ENCODE assay signal across 8 cellular contexts in genomic region chr13:72221276-72221962, GRCh38.
A peak's percentile ranks its signal among the peaks of the same experiment; 100 is the strongest.
DNase-seq lines count a peak whose midpoint lies in the region; ATAC-seq, FAIRE-seq and TF ChIP-seq lines count a peak whose summit lies in the region.

No MANE protein-coding gene starts in this region.

- peak; percentile 67 for TF ChIP-seq CTCF in GM06990 (IDR thresholded peaks at IDR 0.05; ENCODE audit: insufficient read depth, low read length, poor library complexity, severe bottlenecking)

- no peaks in the 10 kb centered on the region for H3K36me3 ChIP-seq in GM06990 (ENCODE audit: control insufficient read depth, insufficient read depth, low read length)

- peak; percentile 65 for ATAC-seq in HG02642 (IDR thresholded peaks at IDR 0.05; ENCODE audit: poor library complexity, unreplicated experiment)
- no peak for ATAC-seq in HG02840 (IDR thresholded peaks at IDR 0.05; ENCODE audit: low FRiP score, unreplicated experiment)

- H3K27me3 ChIP-seq in GM06990 (replicated peaks; ENCODE audit: control insufficient read depth, insufficient read depth, low read length) = no peaks in the 10 kb centered on the region

- H3K4me3 ChIP-seq in GM06990 (replicated peaks; ENCODE audit: low read depth, low read length) = no peak overlapping the region

- no peak for FAIRE-seq in RCC 7860 (lab: Jason Lieb, UNC)
- FAIRE-seq in urothelium cell line (lab: Jason Lieb, UNC) = no peak

- DNase-seq in GM06990 (ENCODE audit: extremely low read depth, insufficient read length) = no peak
- peak; percentile 18 for DNase-seq in RCC 7860 (ENCODE audit: low spot score)
- peak; percentile 20 for DNase-seq in glomerular visceral epithelial cell (ENCODE audit: extremely low spot score)
- peak; percentile 12 for DNase-seq in urothelium cell line (ENCODE audit: low spot score)
- DNase-seq in NCI-H146 (lab: John Stamatoyannopoulos, UW) = no peak
- DNase-seq in NCI-H345 (lab: John Stamatoyannopoulos, UW) = no peak

Comparison
In these comparisons a context has a peak if more than half of its experiments do, and no peak if none do; other contexts are left out.
1. DNase-seq: peak in RCC 7860 (single experiment), glomerular visceral epithelial cell (single experiment) and urothelium cell line (single experiment); none in GM06990 (single experiment), NCI-H146 (single experiment) and NCI-H345 (single experiment).